Comparison of ENCODE assay signal across 25 cellular contexts in the genomic region with DNA sequence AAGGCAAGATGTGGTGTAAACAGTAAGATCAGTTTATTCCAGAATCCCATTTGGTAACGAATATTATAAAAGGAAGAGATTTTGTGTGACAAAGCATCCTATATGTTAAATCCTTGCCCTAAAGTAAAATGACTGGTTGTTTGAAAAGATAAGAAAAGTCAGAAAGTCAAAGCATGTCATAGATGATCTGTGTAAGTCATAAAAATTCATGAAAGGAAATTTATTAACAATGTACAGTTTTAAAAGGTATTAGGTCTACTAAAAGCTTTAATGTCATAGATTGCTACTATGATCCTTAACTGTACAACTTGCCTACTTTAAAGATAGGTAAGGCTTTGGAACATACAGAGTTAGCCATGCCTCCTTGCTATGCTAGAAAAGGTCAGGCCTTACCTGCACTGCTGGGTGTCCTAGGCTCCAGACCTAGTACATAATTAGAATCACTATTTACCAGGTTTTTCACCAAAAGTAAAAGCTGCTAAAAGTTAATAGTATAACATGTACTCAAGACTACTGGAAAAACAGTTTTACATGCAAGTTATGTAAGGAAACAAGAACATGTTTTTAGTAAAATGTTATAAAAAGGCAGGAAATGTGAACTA.
"Had no signal": no experiment of that assay in that cellular context is flagged by ENCODE, and none has a peak within 500 bp of the region (broad histone marks: within the 10 kb centered on the region; RNA-seq: fewer than 3 reads in every experiment).

No MANE protein-coding gene starts in this region.

- H3K27ac ChIP-seq: brain microvascular endothelial cell, dorsolateral prefrontal cortex, esophagus muscularis mucosa, gastroesophageal sphincter, transverse colon had no signal

- H3K36me3 ChIP-seq: brain microvascular endothelial cell, esophagus muscularis mucosa, gastroesophageal sphincter, transverse colon had no signal

- H3K4me1 ChIP-seq: esophagus muscularis mucosa, gastroesophageal sphincter, transverse colon had no signal

- DNase-seq: activated gamma-delta T cell treated with Interleukin-2 at 50 U/mL for 16 hours; activated T-cell treated with anti-CD3 and anti-CD28 coated beads, Interleukin-2, amount 50 U/mL, for 1 hour; aorta; brain microvascular endothelial cell; caudate nucleus; dorsolateral prefrontal cortex; effector memory CD8-positive, alpha-beta T cell; head of caudate nucleus; hypothalamus; left cardiac atrium; mesenchymal stem cell; mucosa of descending colon; naive B cell; posterior cingulate gyrus; stimulated activated CD4-positive, alpha-beta T cell treated with anti-CD3 and anti-CD28 coated beads, Interleukin-2, amount 100 ng/mL, for 48 hours; stimulated activated CD8-positive, alpha-beta memory T cell treated with anti-CD3 and anti-CD28 coated beads, Interleukin-4, amount 100 ng/mL, for 48 hours; stimulated activated naive B cell treated with anti-CD40 and anti-IgM and Interleukin-4, amounts not matched to agents 10 μg/mL and 1 μg/mL and 100 μg/mL, for 72 hours; T-helper 9 cell; transverse colon had no signal

- H3K27me3 ChIP-seq: brain microvascular endothelial cell, dorsolateral prefrontal cortex, esophagus muscularis mucosa, gastroesophageal sphincter, transverse colon had no signal

- H3K4me1 Mint-ChIP-seq: activated naive CD4-positive, alpha-beta T cell treated with anti-CD3 and anti-CD28 coated beads, Interleukin-2, amount 50 U/mL, for 24 hours; naive B cell; stimulated activated naive B cell treated with anti-CD40 and anti-IgM and Interleukin-4, amounts not matched to agents 10 μg/mL and 1 μg/mL and 100 μg/mL, for 72 hours; WTC11 had no signal

- H3K4me3 ChIP-seq: dorsolateral prefrontal cortex, esophagus muscularis mucosa, gastroesophageal sphincter, mucosa of descending colon, transverse colon had no signal

- H3K27me3 Mint-ChIP-seq: activated naive CD4-positive, alpha-beta T cell treated with anti-CD3 and anti-CD28 coated beads, Interleukin-2, amount 50 U/mL, for 24 hours; effector memory CD8-positive, alpha-beta T cell; naive B cell; stimulated activated naive B cell treated with anti-CD40 and anti-IgM and Interleukin-4, amounts not matched to agents 10 μg/mL and 1 μg/mL and 100 μg/mL, for 72 hours had no signal

- ATAC-seq: effector memory CD8-positive, alpha-beta T cell; gastroesophageal sphincter; left cardiac atrium; mucosa of descending colon; stimulated activated naive B cell treated with anti-CD40 and anti-IgM and Interleukin-4, amounts not matched to agents 10 μg/mL and 1 μg/mL and 100 μg/mL, for 72 hours; WTC11 had no signal

- H3K36me3 Mint-ChIP-seq: activated naive CD4-positive, alpha-beta T cell treated with anti-CD3 and anti-CD28 coated beads, Interleukin-2, amount 50 U/mL, for 24 hours; naive B cell; stimulated activated naive B cell treated with anti-CD40 and anti-IgM and Interleukin-4, amounts not matched to agents 10 μg/mL and 1 μg/mL and 100 μg/mL, for 72 hours had no signal

- H3K27ac Mint-ChIP-seq: activated naive CD4-positive, alpha-beta T cell treated with anti-CD3 and anti-CD28 coated beads, Interleukin-2, amount 50 U/mL, for 24 hours; effector memory CD8-positive, alpha-beta T cell; naive B cell; stimulated activated naive B cell treated with anti-CD40 and anti-IgM and Interleukin-4, amounts not matched to agents 10 μg/mL and 1 μg/mL and 100 μg/mL, for 72 hours; WTC11 had no signal

- FAIRE-seq: islet of Langerhans, urothelium cell line had no signal

- H3K4me3 Mint-ChIP-seq: activated naive CD4-positive, alpha-beta T cell treated with anti-CD3 and anti-CD28 coated beads, Interleukin-2, amount 50 U/mL, for 24 hours; effector memory CD8-positive, alpha-beta T cell; naive B cell; stimulated activated naive B cell treated with anti-CD40 and anti-IgM and Interleukin-4, amounts not matched to agents 10 μg/mL and 1 μg/mL and 100 μg/mL, for 72 hours; WTC11 had no signal
